ENCODE assay signal across 1 cellular context in genomic region chr4:2837110-2837903, GRCh38.
A peak's percentile ranks its signal among the peaks of the same experiment; 100 is the strongest.
TF ChIP-seq lines count a peak whose summit lies in the region.

No MANE protein-coding gene starts in this region.

TF ChIP-seq in HepG2, 621 proteins besides CTCF, POLR2A, EP300 and RAD21 (continued from another document):
- TF ChIP-seq, protein P1, sequence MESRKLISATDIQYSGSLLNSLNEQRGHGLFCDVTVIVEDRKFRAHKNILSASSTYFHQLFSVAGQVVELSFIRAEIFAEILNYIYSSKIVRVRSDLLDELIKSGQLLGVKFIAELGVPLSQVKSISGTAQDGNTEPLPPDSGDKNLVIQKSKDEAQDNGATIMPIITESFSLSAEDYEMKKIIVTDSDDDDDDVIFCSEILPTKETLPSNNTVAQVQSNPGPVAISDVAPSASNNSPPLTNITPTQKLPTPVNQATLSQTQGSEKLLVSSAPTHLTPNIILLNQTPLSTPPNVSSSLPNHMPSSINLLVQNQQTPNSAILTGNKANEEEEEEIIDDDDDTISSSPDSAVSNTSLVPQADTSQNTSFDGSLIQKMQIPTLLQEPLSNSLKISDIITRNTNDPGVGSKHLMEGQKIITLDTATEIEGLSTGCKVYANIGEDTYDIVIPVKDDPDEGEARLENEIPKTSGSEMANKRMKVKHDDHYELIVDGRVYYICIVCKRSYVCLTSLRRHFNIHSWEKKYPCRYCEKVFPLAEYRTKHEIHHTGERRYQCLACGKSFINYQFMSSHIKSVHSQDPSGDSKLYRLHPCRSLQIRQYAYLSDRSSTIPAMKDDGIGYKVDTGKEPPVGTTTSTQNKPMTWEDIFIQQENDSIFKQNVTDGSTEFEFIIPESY (CRISPR knock-in tag; IDR thresholded peaks at IDR 0.05): peak; percentile 65; the same call in 1 of the 2 replicates
- TF ChIP-seq ZNF616 (CRISPR knock-in tag; IDR thresholded peaks at IDR 0.05; ENCODE audit: low read depth): no peak
- no peak for TF ChIP-seq ZNF33A (CRISPR knock-in tag; IDR thresholded peaks at IDR 0.05; ENCODE audit: borderline replicate concordance)
- no peak for TF ChIP-seq HMGXB4 (CRISPR knock-in tag; IDR thresholded peaks at IDR 0.05; ENCODE audit: borderline replicate concordance in 1 of 2, low read depth in 1 of 2)
- no peak for TF ChIP-seq POLR2AphosphoS2 (IDR thresholded peaks at IDR 0.05; ENCODE audit: low read depth, low read length)
- no peak for TF ChIP-seq NFE2L2 (IDR thresholded peaks at IDR 0.05; ENCODE audit: low read length)
- TF ChIP-seq GPN1 (CRISPR knock-in tag; IDR thresholded peaks at IDR 0.05; ENCODE audit: borderline replicate concordance): no peak
